ENCODE assay signal across 13 cellular contexts in the genomic region with DNA sequence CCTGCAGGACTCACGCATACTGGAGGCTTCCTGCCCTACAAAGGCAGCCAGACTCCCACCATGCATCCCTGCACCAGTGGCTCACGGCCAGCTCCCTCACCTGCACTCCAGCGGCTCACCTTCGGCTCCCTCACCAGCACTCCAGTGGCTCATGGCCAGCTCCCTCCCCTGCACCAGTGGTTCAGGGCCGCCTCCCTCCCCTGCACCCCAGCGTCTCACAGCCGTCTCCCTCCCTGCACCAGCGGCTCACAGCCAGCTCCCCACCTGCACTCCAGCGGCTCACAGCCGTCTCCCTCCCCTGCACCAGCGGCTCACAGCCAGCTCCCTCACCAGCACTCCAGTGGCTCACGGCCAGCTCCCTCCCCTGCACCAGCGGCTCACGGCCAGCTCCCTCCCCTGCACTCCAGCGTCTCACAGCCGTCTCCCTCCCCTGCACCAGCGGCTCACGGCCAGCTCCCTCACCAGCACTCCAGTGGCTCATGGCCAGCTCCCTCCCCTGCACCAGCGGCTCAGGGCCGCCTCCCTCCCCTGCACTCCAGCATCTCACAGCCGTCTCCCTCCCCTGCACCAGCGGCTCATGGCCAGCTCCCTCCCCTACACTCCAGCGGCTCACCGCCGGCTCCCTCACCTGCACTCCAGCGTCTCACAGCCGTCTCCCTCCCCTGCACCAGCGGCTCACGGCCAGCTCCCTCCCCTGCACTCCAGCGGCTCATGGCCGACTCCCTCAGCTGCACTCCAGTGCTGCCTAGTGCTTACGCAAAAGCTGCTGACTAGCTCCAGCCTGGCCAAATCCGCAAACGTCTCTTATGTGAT.
A peak's percentile ranks its signal among the peaks of the same experiment; 100 is the strongest.
DNase-seq lines count a peak whose midpoint lies in the region; ATAC-seq and TF ChIP-seq lines count a peak whose summit lies in the region.
"Had no signal": no experiment of that assay in that cellular context is flagged by ENCODE, and none has a peak within 500 bp of the region (broad histone marks: within the 10 kb centered on the region; RNA-seq: fewer than 3 reads in every experiment).

No MANE protein-coding gene starts in this region.

- H3K27ac ChIP-seq in BLaER1 = no peak overlapping the region
- H3K27ac ChIP-seq in Panc1 (ENCODE audit: low read length) = no peak overlapping the region
- H3K27ac ChIP-seq in effector memory CD4-positive, alpha-beta T cell (ENCODE audit: insufficient read depth, low read length, poor library complexity, severe bottlenecking) = peak overlapping the region; percentile 33
- H3K27ac ChIP-seq in vagina = no peak overlapping the region
- H3K27ac ChIP-seq: esophagus squamous epithelium had no signal

- no TSS peak for BruUV-seq in Panc1 (replicated peaks; lab: Mats Ljungman, UMichigan)

- DNase-seq in Caki2 (ENCODE audit: low read depth) (peak; percentile 6), Panc1 (ENCODE audit: low read depth, low spot score) (no peak), SW480 (ENCODE audit: low spot score) (no peak), vagina (ENCODE audit: extremely low spot score in 2 of 2) (no peak)
- DNase-seq in effector memory CD4-positive, alpha-beta T cell = no peak
- DNase-seq: esophagus squamous epithelium; NCI-H1092; NK-92 treated with Interleukin-12 subunit alpha and Interleukin-12 subunit beta, amount 100 ng/mL, for 24 hours; stimulated activated CD4-positive, alpha-beta T cell treated with anti-CD3 and anti-CD28 coated beads, Interleukin-2, amount 100 ng/mL, for 24 hours; stimulated activated naive CD4-positive, alpha-beta T cell treated with Interleukin-2 at 50 U/mL for 16 hours had no signal

- H3K36me3 ChIP-seq in BLaER1 = no peaks in the 10 kb centered on the region
- H3K36me3 ChIP-seq in Panc1 (ENCODE audit: control insufficient read depth, insufficient read depth, low read length) = no peaks in the 10 kb centered on the region
- no peaks in the 10 kb centered on the region for H3K36me3 ChIP-seq in effector memory CD4-positive, alpha-beta T cell (ENCODE audit: control insufficient read depth, insufficient read depth, low read length)
- H3K36me3 ChIP-seq in vagina = no peaks in the 10 kb centered on the region
- H3K36me3 ChIP-seq: esophagus squamous epithelium had no signal

- no peaks in the 10 kb centered on the region for H3K27me3 ChIP-seq in BLaER1
- H3K27me3 ChIP-seq in Panc1 (ENCODE audit: control insufficient read depth, insufficient read depth, low read length) = no peaks in the 10 kb centered on the region; the same call in 1 of the 2 replicates
- H3K27me3 ChIP-seq in effector memory CD4-positive, alpha-beta T cell (replicated peaks; ENCODE audit: control insufficient read depth, insufficient read depth, low read length, poor library complexity, severe bottlenecking) = no peaks in the 10 kb centered on the region
- no peaks in the 10 kb centered on the region for H3K27me3 ChIP-seq in vagina

- POLR2A ChIA-PET in Panc1 (lab: Charles Lee) = no interaction called here

- no peak for TF ChIP-seq POLR2A in vagina (IDR thresholded peaks at IDR 0.05)

- peak overlapping the region; percentile 22; the same call in 1 of the 2 replicates for H3K4me2 ChIP-seq in BLaER1

- in situ Hi-C loops in Caki2 (cut with HindIII; ENCODE audit: low pct_unique_long_range_greater_than_20kb, low sequenced_read_pairs) (no loop called here), Panc1 (cut with HindIII; ENCODE audit: low pct_unique_long_range_greater_than_20kb, low sequenced_read_pairs) (no loop called here)

- H3K4me3 ChIP-seq in BLaER1 (no peak overlapping the region), Panc1 (ENCODE audit: low read depth in 2 of 2, low read length in 2 of 2) (no peak overlapping the region), vagina (no peak overlapping the region)
- no peak overlapping the region for H3K4me3 ChIP-seq in effector memory CD4-positive, alpha-beta T cell (ENCODE audit: insufficient read depth, low read depth, low read length, poor library complexity, severe bottlenecking)
- H3K4me3 ChIP-seq: esophagus squamous epithelium had no signal

- ATAC-seq in Panc1 (0 out of 2 replicates have a peak, but pooled peaks have one; percentile 20), HG03520 (IDR thresholded peaks at IDR 0.05; ENCODE audit: unreplicated experiment) (no peak), HG02642 (IDR thresholded peaks at IDR 0.05; ENCODE audit: poor library complexity, unreplicated experiment) (no peak)

- no peak overlapping the region for H3K9ac ChIP-seq in BLaER1

- H3K4me1 ChIP-seq in BLaER1 = peaks cover 46% of the 10 kb centered on the region
- H3K4me1 ChIP-seq in Panc1 (ENCODE audit: control insufficient read depth, insufficient read depth, low read length) = no peaks in the 10 kb centered on the region
- H3K4me1 ChIP-seq in effector memory CD4-positive, alpha-beta T cell (ENCODE audit: control insufficient read depth, insufficient read depth, low read length, poor library complexity, severe bottlenecking) = peaks cover 4% of the 10 kb centered on the region
- H3K4me1 ChIP-seq in vagina = no peaks in the 10 kb centered on the region
- H3K4me1 ChIP-seq: esophagus squamous epithelium had no signal

- no peak for TF ChIP-seq CTCF in Panc1 (IDR thresholded peaks at IDR 0.05)
- TF ChIP-seq CTCF in vagina (IDR thresholded peaks at IDR 0.05) = no peak

- no peaks in the 10 kb centered on the region for H4K20me1 ChIP-seq in BLaER1

- CTCF ChIA-PET in Panc1 (lab: Charles Lee) = interaction anchor here (0.7 kb wide), 1 partner anchor 251 kb away, joined by 3 read pairs; no protein-coding TSS in a partner anchor

- intact Hi-C loops in Panc1 (cut with micrococcal nuclease; ENCODE audit: unreplicated experiment) = no loop called here
- intact Hi-C loops in vagina (cut with DNase I) = no loop called here

- peaks cover 34% of the 10 kb centered on the region for H3K9me3 ChIP-seq in BLaER1
- no peaks in the 10 kb centered on the region for H3K9me3 ChIP-seq in Panc1 (ENCODE audit: control insufficient read depth, insufficient read depth, low read depth, low read length)
- H3K9me3 ChIP-seq in effector memory CD4-positive, alpha-beta T cell (ENCODE audit: control insufficient read depth, low read length) = no peaks in the 10 kb centered on the region
- H3K9me3 ChIP-seq in vagina = no peaks in the 10 kb centered on the region
- H3K9me3 ChIP-seq: esophagus squamous epithelium had no signal
